In the genomic region with DNA sequence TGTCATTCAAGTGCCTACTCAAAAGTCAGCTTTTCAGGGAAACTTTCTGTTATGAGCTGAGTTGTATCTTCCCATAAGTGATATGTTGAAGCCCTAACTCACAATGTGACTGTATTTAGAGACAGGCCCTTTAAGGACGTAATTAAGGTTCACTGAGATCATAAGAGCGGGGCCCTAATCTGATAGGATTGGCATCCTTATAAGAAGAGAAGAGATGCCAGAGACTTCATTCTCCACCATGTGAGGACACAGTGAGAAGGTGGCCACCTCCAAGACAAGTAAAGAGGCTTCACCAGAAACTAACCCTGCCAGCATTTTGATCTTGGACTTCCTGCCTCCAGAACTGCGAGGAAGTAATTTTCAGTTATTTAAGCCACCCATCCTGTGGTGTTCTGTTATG, we compare ENCODE assay signal across 31 cellular contexts. TPM values are rescaled to one million over a fixed set of nuclear protein-coding genes. Genes with fewer than 3 reads are reported as not detected.
"Had no signal": no experiment of that assay in that cellular context is flagged by ENCODE, and none has a peak within 500 bp of the region (broad histone marks: within the 10 kb centered on the region; RNA-seq: fewer than 3 reads in every experiment).

No MANE protein-coding gene starts in this region.

- DNase-seq: stimulated activated CD4-positive, alpha-beta T cell treated with anti-CD3 and anti-CD28 coated beads, Interleukin-2, amount 100 ng/mL, for 48 hours; stimulated activated CD4-positive, alpha-beta T cell treated with anti-CD3 and anti-CD28 coated beads, Interleukin-4, amount 100 ng/mL, for 1 hour; stimulated activated CD4-positive, alpha-beta T cell treated with anti-CD3 and anti-CD28 coated beads, Interleukin-4, amount 100 ng/mL, for 24 hours; stimulated activated CD4-positive, alpha-beta T cell treated with anti-CD3 and anti-CD28 coated beads, Interleukin-4, amount 100 ng/mL, for 4 hours; stimulated activated CD8-positive, alpha-beta memory T cell treated with anti-CD3 and anti-CD28 coated beads, Interleukin-4, amount 100 ng/mL, for 48 hours; stimulated activated naive B cell treated with anti-CD40 and anti-IgM and Interleukin-4, amounts not matched to agents 10 μg/mL and 1 μg/mL and 100 μg/mL, for 72 hours; stimulated activated naive CD4-positive, alpha-beta T cell; stimulated activated naive CD4-positive, alpha-beta T cell treated with Interleukin-2 at 50 U/mL for 16 hours; stimulated activated naive CD8-positive, alpha-beta T cell treated with anti-CD3 and anti-CD28 coated beads, Interleukin-15, amount 100 ng/mL, for 72 hours; stimulated activated naive CD8-positive, alpha-beta T cell treated with anti-CD3 and anti-CD28 coated beads, Interleukin-15, Interleukin-2, amounts not matched to agents 100 U/mL and 50 U/mL, for 24 hours; stomach; substantia nigra; testis; thyroid gland; tibial artery; transverse colon; trophoblast cell; upper lobe of left lung; upper lobe of right lung; uterus had no signal

- H3K36me3 ChIP-seq: stomach, suprapubic skin, thoracic aorta, thyroid gland, tibial artery, transverse colon, upper lobe of left lung, upper lobe of right lung, uterus, vagina had no signal

- H3K27ac ChIP-seq: stomach, suprapubic skin, testis, thoracic aorta, thyroid gland, tibial artery, tibial nerve, transverse colon, upper lobe of left lung, upper lobe of right lung, uterus, vagina had no signal

- FAIRE-seq: urothelium cell line had no signal

- H3K27me3 ChIP-seq: stomach, suprapubic skin, testis, thyroid gland, tibial artery, tibial nerve, transverse colon, upper lobe of left lung, upper lobe of right lung, uterus, vagina had no signal

- H3K9me3 ChIP-seq: suprapubic skin, testis, thoracic aorta, thyroid gland, tibial artery, transverse colon, upper lobe of left lung, upper lobe of right lung, uterus, vagina had no signal

- H3K4me1 ChIP-seq: suprapubic skin, testis, thyroid gland, tibial nerve, upper lobe of left lung, upper lobe of right lung, uterus, vagina had no signal

- H3K4me3 ChIP-seq: stomach, suprapubic skin, testis, thoracic aorta, thyroid gland, tibial artery, tibial nerve, transverse colon, upper lobe of left lung, upper lobe of right lung, uterus, vagina had no signal

- ATAC-seq: stimulated activated effector memory CD8-positive, alpha-beta T cell treated with anti-CD3 and anti-CD28 coated beads, Interleukin-12 subunit alpha, Interleukin-12 subunit beta, amount 100 ng/mL, for 72 hours; stimulated activated memory B cell treated with anti-CD40 and anti-IgM and Interleukin-4, amounts not matched to agents 10 μg/mL and 1 μg/mL and 100 μg/mL, for 72 hours; stimulated activated naive B cell treated with anti-CD40 and anti-IgM and Interleukin-4, amounts not matched to agents 10 μg/mL and 1 μg/mL and 100 μg/mL, for 72 hours; stimulated activated naive CD8-positive, alpha-beta T cell treated with anti-CD3 and anti-CD28 coated beads, Interleukin-15, amount 100 ng/mL, for 72 hours; stimulated activated naive CD8-positive, alpha-beta T cell treated with anti-CD3 and anti-CD28 coated beads, Interleukin-15, Interleukin-2, amounts not matched to agents 100 U/mL and 50 U/mL, for 24 hours; upper lobe of right lung had no signal

RNA-seq across cellular contexts. Expression of a gene that starts 12.7 kb away (rescaled TPM):
- total RNA-seq: subcutaneous adipose tissue, suprapubic skin, temporal lobe, thoracic aorta, thyroid gland, tibial nerve, transverse colon, upper lobe of right lung, ureter, urinary bladder, uterus, vagina had no signal
- polyA plus RNA-seq: stomach, urinary bladder had no signal
